1 cellular context compared by ENCODE assay signal in the genomic region with DNA sequence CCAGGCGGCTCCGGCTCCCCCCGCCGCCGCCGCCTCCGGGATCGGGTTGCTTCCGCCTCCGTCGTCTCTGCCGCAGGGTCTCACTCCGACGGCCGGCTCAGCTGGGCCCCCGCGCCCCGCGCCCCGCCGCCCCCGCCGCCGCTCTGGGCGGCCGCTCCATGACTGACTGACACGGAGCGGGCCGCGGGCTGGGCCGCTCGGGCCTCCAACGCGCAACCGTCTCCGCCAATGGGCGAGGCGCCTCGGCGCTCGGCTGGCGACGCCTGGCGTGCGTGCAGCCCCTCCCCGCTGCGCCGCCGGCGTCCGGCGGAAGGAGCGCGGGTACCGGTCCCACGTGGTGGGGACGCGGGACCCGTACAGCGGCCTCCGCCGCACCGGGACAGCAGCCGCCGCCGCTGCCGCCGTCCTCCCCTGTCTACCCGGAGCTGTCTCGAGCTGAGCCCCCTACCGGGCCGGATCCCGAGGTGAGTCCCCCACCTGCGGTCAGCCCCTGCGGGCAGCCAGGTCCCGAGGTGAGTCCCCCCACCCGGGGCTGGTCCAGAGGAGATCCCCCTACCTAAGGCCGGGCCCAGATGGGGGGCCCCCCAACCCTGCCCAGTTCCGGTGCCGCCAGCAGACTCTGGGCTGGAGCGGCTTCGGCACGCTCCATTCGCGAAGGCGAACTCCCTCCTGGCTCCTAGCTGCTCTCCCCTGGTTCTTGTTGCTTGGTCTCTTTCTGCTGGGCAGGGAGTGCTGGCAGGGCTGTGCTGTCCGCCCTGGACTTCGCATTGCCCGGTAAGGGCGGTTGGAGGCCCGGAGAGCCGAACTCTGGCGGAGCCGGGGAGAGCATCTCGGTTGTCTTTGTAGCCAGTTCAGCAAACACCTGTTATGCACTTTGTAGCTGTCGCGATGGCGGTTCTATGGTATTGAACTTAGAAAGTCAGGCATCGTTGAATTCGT.
TF ChIP-seq lines count a peak whose summit lies in the region.

A gene (minus strand): TSS at position 230 of the 939 bp plus-strand sequence. CDS start 11,640 bp downstream, outside the sequence.
A gene (plus strand): TSS at position 355 of the 939 bp plus-strand sequence. CDS start 1,387 bp downstream, outside the sequence.

TF ChIP-seq in HEK293, 187 proteins besides CTCF, POLR2A, EP300 and RAD21 (continued from another document and continues in another):
- TF ChIP-seq, protein P1, sequence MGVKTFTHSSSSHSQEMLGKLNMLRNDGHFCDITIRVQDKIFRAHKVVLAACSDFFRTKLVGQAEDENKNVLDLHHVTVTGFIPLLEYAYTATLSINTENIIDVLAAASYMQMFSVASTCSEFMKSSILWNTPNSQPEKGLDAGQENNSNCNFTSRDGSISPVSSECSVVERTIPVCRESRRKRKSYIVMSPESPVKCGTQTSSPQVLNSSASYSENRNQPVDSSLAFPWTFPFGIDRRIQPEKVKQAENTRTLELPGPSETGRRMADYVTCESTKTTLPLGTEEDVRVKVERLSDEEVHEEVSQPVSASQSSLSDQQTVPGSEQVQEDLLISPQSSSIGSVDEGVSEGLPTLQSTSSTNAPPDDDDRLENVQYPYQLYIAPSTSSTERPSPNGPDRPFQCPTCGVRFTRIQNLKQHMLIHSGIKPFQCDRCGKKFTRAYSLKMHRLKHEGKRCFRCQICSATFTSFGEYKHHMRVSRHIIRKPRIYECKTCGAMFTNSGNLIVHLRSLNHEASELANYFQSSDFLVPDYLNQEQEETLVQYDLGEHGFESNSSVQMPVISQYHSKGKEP (tag by site-specific recombination; IDR thresholded peaks at IDR 0.05) = peak; percentile 82
- TF ChIP-seq ZNF677 (tag by site-specific recombination; IDR thresholded peaks at IDR 0.05) (peak; percentile 59; the same call in 1 of the 2 replicates), KLF9 (tag by site-specific recombination; IDR thresholded peaks at IDR 0.05; ENCODE audit: low read depth) (no peak), MZF1 (tag by site-specific recombination; IDR thresholded peaks at IDR 0.05; ENCODE audit: borderline replicate concordance) (peak; percentile 94), ZNF555 (tag by site-specific recombination; conservative IDR thresholded peaks at IDR 0.05) (no peak), ZBTB17 (tag by site-specific recombination; IDR thresholded peaks at IDR 0.05) (peak; percentile 85), ZNF175 (tag by site-specific recombination; IDR thresholded peaks at IDR 0.05) (no peak), SALL2 (tag by site-specific recombination; IDR thresholded peaks at IDR 0.05; ENCODE audit: borderline replicate concordance) (no peak), RBAK (tag by site-specific recombination; IDR thresholded peaks at IDR 0.05) (no peak), ZNF10 (tag by site-specific recombination; IDR thresholded peaks at IDR 0.05) (no peak), ZNF202 (tag by site-specific recombination; IDR thresholded peaks at IDR 0.05; ENCODE audit: borderline replicate concordance) (no peak), OVOL3 (tag by site-specific recombination; IDR thresholded peaks at IDR 0.05) (no peak), ZNF707 (tag by site-specific recombination; IDR thresholded peaks at IDR 0.05) (no peak), ZNF266 (tag by site-specific recombination; IDR thresholded peaks at IDR 0.05; ENCODE audit: low read depth) (no peak; the same call in 1 of the 2 replicates), KLF7 (tag by site-specific recombination; IDR thresholded peaks at IDR 0.05; ENCODE audit: borderline replicate concordance) (no peak; the same call in 1 of the 2 replicates), ZNF37A (tag by site-specific recombination; IDR thresholded peaks at IDR 0.05) (no peak), ZNF433 (tag by site-specific recombination; IDR thresholded peaks at IDR 0.05; ENCODE audit: low read depth) (no peak), ZNF274 (IDR thresholded peaks at IDR 0.05; ENCODE audit: low read length) (no peak), ZNF274 (tag by site-specific recombination; IDR thresholded peaks at IDR 0.05; ENCODE audit: borderline replicate concordance) (no peak), ZNF132 (tag by site-specific recombination; IDR thresholded peaks at IDR 0.05; ENCODE audit: borderline replicate concordance) (no peak), IKZF3 (tag by site-specific recombination; IDR thresholded peaks at IDR 0.05) (peak; percentile 65), ZNF23 (tag by site-specific recombination; IDR thresholded peaks at IDR 0.05; ENCODE audit: borderline replicate concordance) (no peak), ZNF626 (tag by site-specific recombination; IDR thresholded peaks at IDR 0.05) (peak; percentile 62; the same call in 1 of the 2 replicates), ZNF146 (tag by site-specific recombination; IDR thresholded peaks at IDR 0.05) (no peak), HOXD13 (CRISPR knock-in tag; IDR thresholded peaks at IDR 0.05; ENCODE audit: borderline replicate concordance) (no peak), ZNF530 (tag by site-specific recombination; IDR thresholded peaks at IDR 0.05; ENCODE audit: low read depth) (no peak), ZNF558 (tag by site-specific recombination; IDR thresholded peaks at IDR 0.05) (no peak), ZBTB1 (tag by site-specific recombination; IDR thresholded peaks at IDR 0.05) (peak; percentile 85; the same call in 1 of the 2 replicates), SETDB1 (IDR thresholded peaks at IDR 0.05; ENCODE audit: insufficient read length, low read length) (no peak), ZNF24 (tag by site-specific recombination; IDR thresholded peaks at IDR 0.05) (0 out of 2 replicates have a peak, but pooled peaks have one; percentile 32)
- TF ChIP-seq, protein P2, sequence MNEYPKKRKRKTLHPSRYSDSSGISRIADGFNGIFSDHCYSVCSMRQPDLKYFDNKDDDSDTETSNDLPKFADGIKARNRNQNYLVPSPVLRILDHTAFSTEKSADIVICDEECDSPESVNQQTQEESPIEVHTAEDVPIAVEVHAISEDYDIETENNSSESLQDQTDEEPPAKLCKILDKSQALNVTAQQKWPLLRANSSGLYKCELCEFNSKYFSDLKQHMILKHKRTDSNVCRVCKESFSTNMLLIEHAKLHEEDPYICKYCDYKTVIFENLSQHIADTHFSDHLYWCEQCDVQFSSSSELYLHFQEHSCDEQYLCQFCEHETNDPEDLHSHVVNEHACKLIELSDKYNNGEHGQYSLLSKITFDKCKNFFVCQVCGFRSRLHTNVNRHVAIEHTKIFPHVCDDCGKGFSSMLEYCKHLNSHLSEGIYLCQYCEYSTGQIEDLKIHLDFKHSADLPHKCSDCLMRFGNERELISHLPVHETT (tag by site-specific recombination; IDR thresholded peaks at IDR 0.05) = peak; percentile 69; the same call in 1 of the 2 replicates
- TF ChIP-seq, protein P3, sequence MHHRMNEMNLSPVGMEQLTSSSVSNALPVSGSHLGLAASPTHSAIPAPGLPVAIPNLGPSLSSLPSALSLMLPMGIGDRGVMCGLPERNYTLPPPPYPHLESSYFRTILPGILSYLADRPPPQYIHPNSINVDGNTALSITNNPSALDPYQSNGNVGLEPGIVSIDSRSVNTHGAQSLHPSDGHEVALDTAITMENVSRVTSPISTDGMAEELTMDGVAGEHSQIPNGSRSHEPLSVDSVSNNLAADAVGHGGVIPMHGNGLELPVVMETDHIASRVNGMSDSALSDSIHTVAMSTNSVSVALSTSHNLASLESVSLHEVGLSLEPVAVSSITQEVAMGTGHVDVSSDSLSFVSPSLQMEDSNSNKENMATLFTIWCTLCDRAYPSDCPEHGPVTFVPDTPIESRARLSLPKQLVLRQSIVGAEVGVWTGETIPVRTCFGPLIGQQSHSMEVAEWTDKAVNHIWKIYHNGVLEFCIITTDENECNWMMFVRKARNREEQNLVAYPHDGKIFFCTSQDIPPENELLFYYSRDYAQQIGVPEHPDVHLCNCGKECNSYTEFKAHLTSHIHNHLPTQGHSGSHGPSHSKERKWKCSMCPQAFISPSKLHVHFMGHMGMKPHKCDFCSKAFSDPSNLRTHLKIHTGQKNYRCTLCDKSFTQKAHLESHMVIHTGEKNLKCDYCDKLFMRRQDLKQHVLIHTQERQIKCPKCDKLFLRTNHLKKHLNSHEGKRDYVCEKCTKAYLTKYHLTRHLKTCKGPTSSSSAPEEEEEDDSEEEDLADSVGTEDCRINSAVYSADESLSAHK (tag by site-specific recombination; IDR thresholded peaks at IDR 0.05) = no peak
- TF ChIP-seq, protein P4, sequence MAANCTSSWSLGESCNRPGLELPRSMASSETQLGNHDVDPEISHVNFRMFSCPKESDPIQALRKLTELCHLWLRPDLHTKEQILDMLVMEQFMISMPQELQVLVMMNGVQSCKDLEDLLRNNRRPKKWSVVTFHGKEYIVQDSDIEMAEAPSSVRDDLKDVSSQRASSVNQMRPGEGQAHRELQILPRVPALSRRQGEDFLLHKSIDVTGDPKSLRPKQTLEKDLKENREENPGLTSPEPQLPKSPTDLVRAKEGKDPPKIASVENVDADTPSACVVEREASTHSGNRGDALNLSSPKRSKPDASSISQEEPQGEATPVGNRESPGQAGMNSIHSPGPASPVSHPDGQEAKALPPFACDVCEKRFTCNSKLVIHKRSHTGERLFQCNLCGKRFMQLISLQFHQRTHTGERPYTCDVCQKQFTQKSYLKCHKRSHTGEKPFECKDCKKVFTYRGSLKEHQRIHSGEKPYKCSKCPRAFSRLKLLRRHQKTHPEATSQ (tag by site-specific recombination; IDR thresholded peaks at IDR 0.05) = peak; percentile 86; the same call in 1 of the 2 replicates
- TF ChIP-seq, protein P5, sequence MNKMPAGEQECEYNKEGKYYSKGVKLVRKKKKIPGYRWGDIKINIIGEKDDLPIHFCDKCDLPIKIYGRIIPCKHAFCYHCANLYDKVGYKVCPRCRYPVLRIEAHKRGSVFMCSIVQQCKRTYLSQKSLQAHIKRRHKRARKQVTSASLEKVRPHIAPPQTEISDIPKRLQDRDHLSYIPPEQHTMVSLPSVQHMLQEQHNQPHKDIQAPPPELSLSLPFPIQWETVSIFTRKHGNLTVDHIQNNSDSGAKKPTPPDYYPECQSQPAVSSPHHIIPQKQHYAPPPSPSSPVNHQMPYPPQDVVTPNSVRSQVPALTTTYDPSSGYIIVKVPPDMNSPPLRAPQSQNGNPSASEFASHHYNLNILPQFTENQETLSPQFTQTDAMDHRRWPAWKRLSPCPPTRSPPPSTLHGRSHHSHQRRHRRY (tag by site-specific recombination; IDR thresholded peaks at IDR 0.05) = no peak
- TF ChIP-seq, protein P6, sequence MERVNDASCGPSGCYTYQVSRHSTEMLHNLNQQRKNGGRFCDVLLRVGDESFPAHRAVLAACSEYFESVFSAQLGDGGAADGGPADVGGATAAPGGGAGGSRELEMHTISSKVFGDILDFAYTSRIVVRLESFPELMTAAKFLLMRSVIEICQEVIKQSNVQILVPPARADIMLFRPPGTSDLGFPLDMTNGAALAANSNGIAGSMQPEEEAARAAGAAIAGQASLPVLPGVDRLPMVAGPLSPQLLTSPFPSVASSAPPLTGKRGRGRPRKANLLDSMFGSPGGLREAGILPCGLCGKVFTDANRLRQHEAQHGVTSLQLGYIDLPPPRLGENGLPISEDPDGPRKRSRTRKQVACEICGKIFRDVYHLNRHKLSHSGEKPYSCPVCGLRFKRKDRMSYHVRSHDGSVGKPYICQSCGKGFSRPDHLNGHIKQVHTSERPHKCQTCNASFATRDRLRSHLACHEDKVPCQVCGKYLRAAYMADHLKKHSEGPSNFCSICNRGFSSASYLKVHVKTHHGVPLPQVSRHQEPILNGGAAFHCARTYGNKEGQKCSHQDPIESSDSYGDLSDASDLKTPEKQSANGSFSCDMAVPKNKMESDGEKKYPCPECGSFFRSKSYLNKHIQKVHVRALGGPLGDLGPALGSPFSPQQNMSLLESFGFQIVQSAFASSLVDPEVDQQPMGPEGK (tag by site-specific recombination; IDR thresholded peaks at IDR 0.05) = peak; percentile 98
- TF ChIP-seq, protein P7, sequence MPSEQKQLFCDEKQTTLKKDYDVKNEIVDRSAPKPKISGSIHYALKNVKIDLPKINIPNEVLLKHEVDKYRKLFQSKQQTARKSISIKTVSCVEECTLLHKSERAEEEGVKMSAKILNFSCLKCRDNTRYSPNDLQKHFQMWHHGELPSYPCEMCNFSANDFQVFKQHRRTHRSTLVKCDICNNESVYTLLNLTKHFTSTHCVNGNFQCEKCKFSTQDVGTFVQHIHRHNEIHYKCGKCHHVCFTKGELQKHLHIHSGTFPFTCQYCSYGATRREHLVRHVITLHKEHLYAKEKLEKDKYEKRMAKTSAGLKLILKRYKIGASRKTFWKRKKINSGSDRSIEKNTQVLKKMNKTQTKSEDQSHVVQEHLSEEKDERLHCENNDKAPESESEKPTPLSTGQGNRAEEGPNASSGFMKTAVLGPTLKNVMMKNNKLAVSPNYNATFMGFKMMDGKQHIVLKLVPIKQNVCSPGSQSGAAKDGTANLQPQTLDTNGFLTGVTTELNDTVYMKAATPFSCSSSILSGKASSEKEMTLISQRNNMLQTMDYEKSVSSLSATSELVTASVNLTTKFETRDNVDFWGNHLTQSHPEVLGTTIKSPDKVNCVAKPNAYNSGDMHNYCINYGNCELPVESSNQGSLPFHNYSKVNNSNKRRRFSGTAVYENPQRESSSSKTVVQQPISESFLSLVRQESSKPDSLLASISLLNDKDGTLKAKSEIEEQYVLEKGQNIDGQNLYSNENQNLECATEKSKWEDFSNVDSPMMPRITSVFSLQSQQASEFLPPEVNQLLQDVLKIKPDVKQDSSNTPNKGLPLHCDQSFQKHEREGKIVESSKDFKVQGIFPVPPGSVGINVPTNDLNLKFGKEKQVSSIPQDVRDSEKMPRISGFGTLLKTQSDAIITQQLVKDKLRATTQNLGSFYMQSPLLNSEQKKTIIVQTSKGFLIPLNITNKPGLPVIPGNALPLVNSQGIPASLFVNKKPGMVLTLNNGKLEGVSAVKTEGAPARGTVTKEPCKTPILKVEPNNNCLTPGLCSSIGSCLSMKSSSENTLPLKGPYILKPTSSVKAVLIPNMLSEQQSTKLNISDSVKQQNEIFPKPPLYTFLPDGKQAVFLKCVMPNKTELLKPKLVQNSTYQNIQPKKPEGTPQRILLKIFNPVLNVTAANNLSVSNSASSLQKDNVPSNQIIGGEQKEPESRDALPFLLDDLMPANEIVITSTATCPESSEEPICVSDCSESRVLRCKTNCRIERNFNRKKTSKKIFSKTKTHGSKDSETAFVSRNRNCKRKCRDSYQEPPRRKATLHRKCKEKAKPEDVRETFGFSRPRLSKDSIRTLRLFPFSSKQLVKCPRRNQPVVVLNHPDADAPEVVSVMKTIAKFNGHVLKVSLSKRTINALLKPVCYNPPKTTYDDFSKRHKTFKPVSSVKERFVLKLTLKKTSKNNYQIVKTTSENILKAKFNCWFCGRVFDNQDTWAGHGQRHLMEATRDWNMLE (tag by site-specific recombination; conservative IDR thresholded peaks at IDR 0.05; ENCODE audit: low read depth) = no peak
- TF ChIP-seq, protein P8, sequence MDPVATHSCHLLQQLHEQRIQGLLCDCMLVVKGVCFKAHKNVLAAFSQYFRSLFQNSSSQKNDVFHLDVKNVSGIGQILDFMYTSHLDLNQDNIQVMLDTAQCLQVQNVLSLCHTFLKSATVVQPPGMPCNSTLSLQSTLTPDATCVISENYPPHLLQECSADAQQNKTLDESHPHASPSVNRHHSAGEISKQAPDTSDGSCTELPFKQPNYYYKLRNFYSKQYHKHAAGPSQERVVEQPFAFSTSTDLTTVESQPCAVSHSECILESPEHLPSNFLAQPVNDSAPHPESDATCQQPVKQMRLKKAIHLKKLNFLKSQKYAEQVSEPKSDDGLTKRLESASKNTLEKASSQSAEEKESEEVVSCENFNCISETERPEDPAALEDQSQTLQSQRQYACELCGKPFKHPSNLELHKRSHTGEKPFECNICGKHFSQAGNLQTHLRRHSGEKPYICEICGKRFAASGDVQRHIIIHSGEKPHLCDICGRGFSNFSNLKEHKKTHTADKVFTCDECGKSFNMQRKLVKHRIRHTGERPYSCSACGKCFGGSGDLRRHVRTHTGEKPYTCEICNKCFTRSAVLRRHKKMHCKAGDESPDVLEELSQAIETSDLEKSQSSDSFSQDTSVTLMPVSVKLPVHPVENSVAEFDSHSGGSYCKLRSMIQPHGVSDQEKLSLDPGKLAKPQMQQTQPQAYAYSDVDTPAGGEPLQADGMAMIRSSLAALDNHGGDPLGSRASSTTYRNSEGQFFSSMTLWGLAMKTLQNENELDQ (tag by site-specific recombination; IDR thresholded peaks at IDR 0.05; ENCODE audit: low read depth) = no peak
